In the genomic region with DNA sequence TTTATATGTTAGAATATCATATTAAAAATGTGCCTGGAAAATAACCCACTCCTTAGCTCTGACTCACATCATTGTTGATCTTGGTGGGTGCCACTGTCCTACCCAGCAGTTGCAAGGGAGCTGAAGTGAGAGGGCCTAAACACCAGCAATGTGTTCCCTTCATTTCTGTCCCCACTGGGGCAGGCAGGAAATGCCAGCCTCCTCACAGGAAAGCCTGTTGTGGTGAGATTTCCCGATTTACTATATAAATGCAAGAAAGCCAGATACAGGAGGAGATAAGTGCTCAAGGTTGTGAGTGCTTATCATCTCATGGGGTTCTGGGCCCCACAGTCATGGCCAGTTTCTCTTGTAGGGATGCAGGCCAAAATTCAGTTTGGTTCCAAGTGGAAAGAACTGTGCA, we compare ENCODE assay signal across 17 cellular contexts.
"Had no signal": no experiment of that assay in that cellular context is flagged by ENCODE, and none has a peak within 500 bp of the region (broad histone marks: within the 10 kb centered on the region; RNA-seq: fewer than 3 reads in every experiment).

No MANE protein-coding gene starts in this region.

- ATAC-seq: activated naive CD8-positive, alpha-beta T cell treated with anti-CD3 and anti-CD28 coated beads, Interleukin-2, amount 50 U/mL, for 24 hours; activated T-helper 17 cell treated with anti-CD3 and anti-CD28 coated beads, Interleukin-2, amount 50 U/mL, for 72 hours; gastroesophageal sphincter; left lobe of liver; natural killer cell; stimulated activated naive B cell treated with anti-CD40 and anti-IgM and Interleukin-4, amounts not matched to agents 10 μg/mL and 1 μg/mL and 100 μg/mL, for 72 hours had no signal

- H3K4me3 ChIP-seq: gastroesophageal sphincter, tibial artery, uterus had no signal

- H3K27ac ChIP-seq: epithelial cell of prostate, gastroesophageal sphincter, neutrophil, tibial artery, uterus had no signal

- H3K4me3 Mint-ChIP-seq: activated naive CD4-positive, alpha-beta T cell treated with anti-CD3 and anti-CD28 coated beads for 36 hours; activated naive CD8-positive, alpha-beta T cell treated with anti-CD3 and anti-CD28 coated beads, Interleukin-2, amount 50 U/mL, for 24 hours; activated T-helper 17 cell treated with anti-CD3 and anti-CD28 coated beads, Interleukin-2, amount 50 U/mL, for 72 hours; natural killer cell; stimulated activated naive B cell treated with anti-CD40 and anti-IgM and Interleukin-4, amounts not matched to agents 10 μg/mL and 1 μg/mL and 100 μg/mL, for 72 hours had no signal

- H3K4me1 ChIP-seq: gastroesophageal sphincter, tibial artery, uterus had no signal

- H3K27ac Mint-ChIP-seq: activated naive CD4-positive, alpha-beta T cell treated with anti-CD3 and anti-CD28 coated beads for 36 hours; activated naive CD8-positive, alpha-beta T cell treated with anti-CD3 and anti-CD28 coated beads, Interleukin-2, amount 50 U/mL, for 24 hours; activated T-helper 17 cell treated with anti-CD3 and anti-CD28 coated beads, Interleukin-2, amount 50 U/mL, for 72 hours; natural killer cell; stimulated activated naive B cell treated with anti-CD40 and anti-IgM and Interleukin-4, amounts not matched to agents 10 μg/mL and 1 μg/mL and 100 μg/mL, for 72 hours had no signal

- H3K27me3 Mint-ChIP-seq: activated T-helper 17 cell treated with anti-CD3 and anti-CD28 coated beads, Interleukin-2, amount 50 U/mL, for 72 hours had no signal

- H3K27me3 ChIP-seq: neutrophil, tibial artery, uterus had no signal

- H3K36me3 Mint-ChIP-seq: natural killer cell; stimulated activated naive B cell treated with anti-CD40 and anti-IgM and Interleukin-4, amounts not matched to agents 10 μg/mL and 1 μg/mL and 100 μg/mL, for 72 hours had no signal

- H3K9me3 ChIP-seq: gastroesophageal sphincter, neutrophil, uterus had no signal

- DNase-seq: activated CD4-positive, CD25-positive, alpha-beta regulatory T cell treated with anti-CD3 and anti-CD28 coated beads, Interleukin-2, amount 50 U/mL, for 72 hours; activated naive CD4-positive, alpha-beta T cell treated with anti-CD3 and anti-CD28 coated beads for 36 hours; activated naive CD8-positive, alpha-beta T cell treated with anti-CD3 and anti-CD28 coated beads, Interleukin-2, amount 50 U/mL, for 24 hours; aorta; cerebellar nuclear complex; effector memory CD4-positive, alpha-beta T cell; natural killer cell; posterior cingulate gyrus; stimulated activated CD4-positive, alpha-beta T cell treated with anti-CD3 and anti-CD28 coated beads, Interleukin-4, amount 100 ng/mL, for 1 hour; stimulated activated naive B cell treated with anti-CD40 and anti-IgM and Interleukin-4, amounts not matched to agents 10 μg/mL and 1 μg/mL and 100 μg/mL, for 72 hours; tibial artery; uterus had no signal

- H3K36me3 ChIP-seq: gastroesophageal sphincter, neutrophil, tibial artery, uterus had no signal

- H3K9me3 Mint-ChIP-seq: activated naive CD4-positive, alpha-beta T cell treated with anti-CD3 and anti-CD28 coated beads for 36 hours; activated T-helper 17 cell treated with anti-CD3 and anti-CD28 coated beads, Interleukin-2, amount 50 U/mL, for 72 hours; natural killer cell had no signal
